ENCODE assay signal across 20 cellular contexts in the genomic region with DNA sequence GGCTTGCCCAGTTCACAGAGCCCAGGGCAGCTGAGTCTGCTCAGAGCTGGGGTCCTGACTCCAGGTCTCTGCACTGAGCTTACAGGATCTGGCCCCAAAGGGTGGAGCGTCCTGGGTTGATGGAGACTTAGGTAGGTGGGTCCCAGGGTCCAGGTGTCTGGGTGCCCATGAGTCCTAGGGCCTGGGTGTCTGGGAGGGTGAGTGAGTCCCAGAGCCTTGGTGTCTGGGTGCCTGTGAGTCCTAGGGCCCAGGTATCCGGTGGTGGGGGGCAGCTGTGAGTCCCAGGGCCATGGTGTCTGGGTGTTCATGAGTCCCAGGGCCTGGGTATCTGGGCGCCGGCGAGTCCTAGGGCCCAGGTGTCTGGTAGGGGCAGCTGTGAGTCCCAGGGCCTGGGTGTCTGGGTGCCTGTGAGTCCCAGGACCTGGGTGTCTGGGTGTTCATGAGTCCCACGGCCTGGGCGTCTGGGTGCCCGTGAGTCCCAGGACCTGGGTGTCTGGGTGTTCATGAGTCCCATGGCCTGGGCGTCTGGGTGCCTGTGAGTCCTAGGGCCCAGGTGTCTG.
"Had no signal": no experiment of that assay in that cellular context is flagged by ENCODE, and none has a peak within 500 bp of the region (broad histone marks: within the 10 kb centered on the region; RNA-seq: fewer than 3 reads in every experiment).

No MANE protein-coding gene starts in this region.

- H3K27ac Mint-ChIP-seq: naive thymus-derived CD4-positive, alpha-beta T cell; progenitor cell of endocrine pancreas; stimulated activated effector memory CD8-positive, alpha-beta T cell treated with anti-CD3 and anti-CD28 coated beads, Interleukin-12 subunit alpha, Interleukin-12 subunit beta, amount 100 ng/mL, for 72 hours had no signal

- H3K27ac ChIP-seq: dorsolateral prefrontal cortex, ovary, suprapubic skin, thyroid gland, upper lobe of left lung, uterus had no signal

- H3K36me3 ChIP-seq: ovary, suprapubic skin, thyroid gland, upper lobe of left lung, uterus had no signal

- H3K27me3 ChIP-seq: ovary, thyroid gland, upper lobe of left lung, uterus had no signal

- H3K9me3 ChIP-seq: ovary, suprapubic skin, thyroid gland, uterus had no signal

- H3K9me3 Mint-ChIP-seq: stimulated activated effector memory CD8-positive, alpha-beta T cell treated with anti-CD3 and anti-CD28 coated beads, Interleukin-12 subunit alpha, Interleukin-12 subunit beta, amount 100 ng/mL, for 72 hours had no signal

- H3K4me1 Mint-ChIP-seq: naive thymus-derived CD4-positive, alpha-beta T cell; stimulated activated effector memory CD8-positive, alpha-beta T cell treated with anti-CD3 and anti-CD28 coated beads, Interleukin-12 subunit alpha, Interleukin-12 subunit beta, amount 100 ng/mL, for 72 hours had no signal

- H3K36me3 Mint-ChIP-seq: naive thymus-derived CD4-positive, alpha-beta T cell; stimulated activated effector memory CD8-positive, alpha-beta T cell treated with anti-CD3 and anti-CD28 coated beads, Interleukin-12 subunit alpha, Interleukin-12 subunit beta, amount 100 ng/mL, for 72 hours had no signal

- H3K4me1 ChIP-seq: suprapubic skin, thyroid gland, upper lobe of left lung, uterus had no signal

- H3K4me2 ChIP-seq: smooth muscle cell had no signal

- H3K4me3 ChIP-seq: dorsolateral prefrontal cortex, ovary, smooth muscle cell, suprapubic skin, thyroid gland, upper lobe of left lung, uterus had no signal

- ATAC-seq: naive thymus-derived CD4-positive, alpha-beta T cell; right cardiac atrium; stimulated activated effector memory CD8-positive, alpha-beta T cell treated with anti-CD3 and anti-CD28 coated beads, Interleukin-12 subunit alpha, Interleukin-12 subunit beta, amount 100 ng/mL, for 72 hours; stimulated activated naive CD8-positive, alpha-beta T cell treated with anti-CD3 and anti-CD28 coated beads, Interleukin-15, Interleukin-2, amounts not matched to agents 100 U/mL and 50 U/mL, for 24 hours had no signal

- H3K4me3 Mint-ChIP-seq: naive thymus-derived CD4-positive, alpha-beta T cell; stimulated activated effector memory CD8-positive, alpha-beta T cell treated with anti-CD3 and anti-CD28 coated beads, Interleukin-12 subunit alpha, Interleukin-12 subunit beta, amount 100 ng/mL, for 72 hours had no signal

- DNase-seq: cortex of kidney; effector CD8-positive, alpha-beta T cell; foreskin melanocyte; hippocampal formation; kidney glomerular epithelial cell; mammary epithelial cell; naive thymus-derived CD4-positive, alpha-beta T cell; stimulated activated CD4-positive, alpha-beta T cell treated with anti-CD3 and anti-CD28 coated beads, Interleukin-4, amount 100 ng/mL, for 1 hour; stimulated activated CD8-positive, alpha-beta memory T cell treated with anti-CD3 and anti-CD28 coated beads, Interleukin-4, amount 100 ng/mL, for 48 hours; stimulated activated naive CD8-positive, alpha-beta T cell treated with anti-CD3 and anti-CD28 coated beads, Interleukin-15, Interleukin-2, amounts not matched to agents 100 U/mL and 50 U/mL, for 24 hours; thyroid gland; upper lobe of left lung; uterus had no signal
